1 cellular context compared by ENCODE assay signal in the genomic region with DNA sequence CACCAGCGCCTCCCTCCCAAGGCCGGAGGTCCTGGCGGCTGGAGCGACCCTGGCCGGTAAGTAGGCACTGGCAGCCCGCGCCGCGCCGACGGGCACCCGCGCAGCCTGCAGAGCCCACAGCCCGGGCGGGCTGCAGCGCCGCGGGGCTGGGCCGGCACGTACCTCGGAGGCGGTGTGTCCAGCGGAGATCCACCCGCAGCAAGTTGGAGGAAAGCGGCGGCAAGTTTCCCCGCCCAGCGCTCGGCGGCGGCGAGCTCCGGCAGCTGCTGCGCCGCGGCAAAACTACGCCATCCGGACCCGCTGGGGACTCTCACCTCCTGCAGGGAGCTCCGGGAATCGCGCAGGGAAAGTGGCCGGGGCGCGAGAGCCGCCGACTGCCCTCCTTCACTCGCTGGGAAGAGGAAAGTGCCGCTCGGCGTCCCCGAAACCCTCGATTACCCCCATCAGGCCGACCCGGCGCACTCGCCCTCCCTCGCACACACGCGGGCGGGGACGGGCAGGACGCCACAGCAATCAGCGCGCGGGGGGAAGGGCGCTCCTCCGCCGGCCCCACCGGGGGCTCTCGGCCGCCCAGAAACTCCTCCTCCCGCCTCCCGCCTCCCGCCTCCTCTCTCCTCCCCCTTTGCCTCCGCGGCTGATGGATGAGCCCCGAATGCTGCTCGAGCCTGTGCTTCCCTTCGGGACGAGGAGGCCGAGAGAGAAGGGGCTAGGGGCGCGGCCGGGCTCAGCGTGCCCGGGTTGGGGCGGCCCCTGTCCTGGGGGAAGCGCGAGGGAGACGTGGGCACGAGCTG.
TF ChIP-seq lines count a peak whose summit lies in the region.

A gene (minus strand): TSS at position 436 of the 791 bp plus-strand sequence. CDS start 24,620 bp downstream, outside the sequence.

TF ChIP-seq in HepG2, 621 proteins besides CTCF, POLR2A, EP300 and RAD21 (continued from another document and continues in another):
- TF ChIP-seq TBL1XR1 (IDR thresholded peaks at IDR 0.05; ENCODE audit: borderline replicate concordance, low read length, partially characterized antibody): no peak
- TF ChIP-seq ZSCAN9 (CRISPR knock-in tag; IDR thresholded peaks at IDR 0.05; ENCODE audit: borderline replicate concordance): peak; percentile 51; the same call in 1 of the 2 replicates
- TF ChIP-seq U2AF2 (IDR thresholded peaks at IDR 0.05; ENCODE audit: low read depth, low read length): no peak
- TF ChIP-seq ZNF607 (CRISPR knock-in tag; IDR thresholded peaks at IDR 0.05; ENCODE audit: borderline replicate concordance): no peak; the same call in 1 of the 2 replicates
- peak; percentile 97 for TF ChIP-seq POLR2G (IDR thresholded peaks at IDR 0.05; ENCODE audit: low read depth, low read length)
- TF ChIP-seq ZNF274 (CRISPR knock-in tag; IDR thresholded peaks at IDR 0.05): peak; percentile 58
- TF ChIP-seq ZNF569 (CRISPR knock-in tag; IDR thresholded peaks at IDR 0.05; ENCODE audit: borderline replicate concordance): no peak
- TF ChIP-seq, protein P1, sequence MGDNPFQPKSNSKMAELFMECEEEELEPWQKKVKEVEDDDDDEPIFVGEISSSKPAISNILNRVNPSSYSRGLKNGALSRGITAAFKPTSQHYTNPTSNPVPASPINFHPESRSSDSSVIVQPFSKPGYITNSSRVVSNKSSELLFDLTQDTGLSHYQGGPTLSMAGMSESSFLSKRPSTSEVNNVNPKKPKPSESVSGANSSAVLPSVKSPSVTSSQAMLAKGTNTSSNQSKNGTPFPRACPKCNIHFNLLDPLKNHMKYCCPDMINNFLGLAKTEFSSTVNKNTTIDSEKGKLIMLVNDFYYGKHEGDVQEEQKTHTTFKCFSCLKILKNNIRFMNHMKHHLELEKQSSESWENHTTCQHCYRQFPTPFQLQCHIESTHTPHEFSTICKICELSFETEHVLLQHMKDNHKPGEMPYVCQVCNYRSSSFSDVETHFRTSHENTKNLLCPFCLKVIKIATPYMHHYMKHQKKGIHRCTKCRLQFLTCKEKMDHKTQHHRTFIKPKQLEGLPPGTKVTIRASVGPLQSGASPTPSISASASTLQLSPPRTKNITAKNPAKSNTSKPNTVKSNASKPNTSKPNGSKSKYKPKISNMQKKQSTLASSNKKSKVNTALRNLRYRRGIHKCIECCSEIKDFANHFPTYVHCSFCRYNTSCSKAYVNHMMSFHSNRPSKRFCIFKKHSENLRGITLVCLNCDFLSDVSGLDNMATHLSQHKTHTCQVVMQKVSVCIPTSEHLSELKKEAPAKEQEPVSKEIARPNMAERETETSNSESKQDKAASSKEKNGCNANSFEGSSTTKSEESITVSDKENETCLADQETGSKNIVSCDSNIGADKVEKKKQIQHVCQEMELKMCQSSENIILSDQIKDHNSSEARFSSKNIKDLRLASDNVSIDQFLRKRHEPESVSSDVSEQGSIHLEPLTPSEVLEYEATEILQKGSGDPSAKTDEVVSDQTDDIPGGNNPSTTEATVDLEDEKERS (CRISPR knock-in tag; IDR thresholded peaks at IDR 0.05): peak; percentile 39; the same call in 1 of the 2 replicates
- 0 out of 2 replicates have a peak, but pooled peaks have one; percentile 13 for TF ChIP-seq CEBPG (CRISPR knock-in tag; IDR thresholded peaks at IDR 0.05)
- no peak for TF ChIP-seq ZFYVE20 (CRISPR knock-in tag; IDR thresholded peaks at IDR 0.05; ENCODE audit: borderline replicate concordance, low read depth)
- 0 out of 2 replicates have a peak, but pooled peaks have one; percentile 53 for TF ChIP-seq HMG20A (CRISPR knock-in tag; IDR thresholded peaks at IDR 0.05; ENCODE audit: borderline replicate concordance)
- no peak for TF ChIP-seq NFATC3 (CRISPR knock-in tag; IDR thresholded peaks at IDR 0.05)
- TF ChIP-seq ZC3H4 (CRISPR knock-in tag; IDR thresholded peaks at IDR 0.05; ENCODE audit: borderline replicate concordance): no peak
- TF ChIP-seq, protein P2, sequence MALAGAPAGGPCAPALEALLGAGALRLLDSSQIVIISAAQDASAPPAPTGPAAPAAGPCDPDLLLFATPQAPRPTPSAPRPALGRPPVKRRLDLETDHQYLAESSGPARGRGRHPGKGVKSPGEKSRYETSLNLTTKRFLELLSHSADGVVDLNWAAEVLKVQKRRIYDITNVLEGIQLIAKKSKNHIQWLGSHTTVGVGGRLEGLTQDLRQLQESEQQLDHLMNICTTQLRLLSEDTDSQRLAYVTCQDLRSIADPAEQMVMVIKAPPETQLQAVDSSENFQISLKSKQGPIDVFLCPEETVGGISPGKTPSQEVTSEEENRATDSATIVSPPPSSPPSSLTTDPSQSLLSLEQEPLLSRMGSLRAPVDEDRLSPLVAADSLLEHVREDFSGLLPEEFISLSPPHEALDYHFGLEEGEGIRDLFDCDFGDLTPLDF (CRISPR knock-in tag; IDR thresholded peaks at IDR 0.05): peak; percentile 33; the same call in 1 of the 2 replicates
- TF ChIP-seq, protein P3, sequence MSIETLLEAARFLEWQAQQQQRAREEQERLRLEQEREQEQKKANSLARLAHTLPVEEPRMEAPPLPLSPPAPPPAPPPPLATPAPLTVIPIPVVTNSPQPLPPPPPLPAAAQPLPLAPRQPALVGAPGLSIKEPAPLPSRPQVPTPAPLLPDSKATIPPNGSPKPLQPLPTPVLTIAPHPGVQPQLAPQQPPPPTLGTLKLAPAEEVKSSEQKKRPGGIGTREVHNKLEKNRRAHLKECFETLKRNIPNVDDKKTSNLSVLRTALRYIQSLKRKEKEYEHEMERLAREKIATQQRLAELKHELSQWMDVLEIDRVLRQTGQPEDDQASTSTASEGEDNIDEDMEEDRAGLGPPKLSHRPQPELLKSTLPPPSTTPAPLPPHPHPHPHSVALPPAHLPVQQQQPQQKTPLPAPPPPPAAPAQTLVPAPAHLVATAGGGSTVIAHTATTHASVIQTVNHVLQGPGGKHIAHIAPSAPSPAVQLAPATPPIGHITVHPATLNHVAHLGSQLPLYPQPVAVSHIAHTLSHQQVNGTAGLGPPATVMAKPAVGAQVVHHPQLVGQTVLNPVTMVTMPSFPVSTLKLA (IDR thresholded peaks at IDR 0.05): no peak
- TF ChIP-seq, protein P4, sequence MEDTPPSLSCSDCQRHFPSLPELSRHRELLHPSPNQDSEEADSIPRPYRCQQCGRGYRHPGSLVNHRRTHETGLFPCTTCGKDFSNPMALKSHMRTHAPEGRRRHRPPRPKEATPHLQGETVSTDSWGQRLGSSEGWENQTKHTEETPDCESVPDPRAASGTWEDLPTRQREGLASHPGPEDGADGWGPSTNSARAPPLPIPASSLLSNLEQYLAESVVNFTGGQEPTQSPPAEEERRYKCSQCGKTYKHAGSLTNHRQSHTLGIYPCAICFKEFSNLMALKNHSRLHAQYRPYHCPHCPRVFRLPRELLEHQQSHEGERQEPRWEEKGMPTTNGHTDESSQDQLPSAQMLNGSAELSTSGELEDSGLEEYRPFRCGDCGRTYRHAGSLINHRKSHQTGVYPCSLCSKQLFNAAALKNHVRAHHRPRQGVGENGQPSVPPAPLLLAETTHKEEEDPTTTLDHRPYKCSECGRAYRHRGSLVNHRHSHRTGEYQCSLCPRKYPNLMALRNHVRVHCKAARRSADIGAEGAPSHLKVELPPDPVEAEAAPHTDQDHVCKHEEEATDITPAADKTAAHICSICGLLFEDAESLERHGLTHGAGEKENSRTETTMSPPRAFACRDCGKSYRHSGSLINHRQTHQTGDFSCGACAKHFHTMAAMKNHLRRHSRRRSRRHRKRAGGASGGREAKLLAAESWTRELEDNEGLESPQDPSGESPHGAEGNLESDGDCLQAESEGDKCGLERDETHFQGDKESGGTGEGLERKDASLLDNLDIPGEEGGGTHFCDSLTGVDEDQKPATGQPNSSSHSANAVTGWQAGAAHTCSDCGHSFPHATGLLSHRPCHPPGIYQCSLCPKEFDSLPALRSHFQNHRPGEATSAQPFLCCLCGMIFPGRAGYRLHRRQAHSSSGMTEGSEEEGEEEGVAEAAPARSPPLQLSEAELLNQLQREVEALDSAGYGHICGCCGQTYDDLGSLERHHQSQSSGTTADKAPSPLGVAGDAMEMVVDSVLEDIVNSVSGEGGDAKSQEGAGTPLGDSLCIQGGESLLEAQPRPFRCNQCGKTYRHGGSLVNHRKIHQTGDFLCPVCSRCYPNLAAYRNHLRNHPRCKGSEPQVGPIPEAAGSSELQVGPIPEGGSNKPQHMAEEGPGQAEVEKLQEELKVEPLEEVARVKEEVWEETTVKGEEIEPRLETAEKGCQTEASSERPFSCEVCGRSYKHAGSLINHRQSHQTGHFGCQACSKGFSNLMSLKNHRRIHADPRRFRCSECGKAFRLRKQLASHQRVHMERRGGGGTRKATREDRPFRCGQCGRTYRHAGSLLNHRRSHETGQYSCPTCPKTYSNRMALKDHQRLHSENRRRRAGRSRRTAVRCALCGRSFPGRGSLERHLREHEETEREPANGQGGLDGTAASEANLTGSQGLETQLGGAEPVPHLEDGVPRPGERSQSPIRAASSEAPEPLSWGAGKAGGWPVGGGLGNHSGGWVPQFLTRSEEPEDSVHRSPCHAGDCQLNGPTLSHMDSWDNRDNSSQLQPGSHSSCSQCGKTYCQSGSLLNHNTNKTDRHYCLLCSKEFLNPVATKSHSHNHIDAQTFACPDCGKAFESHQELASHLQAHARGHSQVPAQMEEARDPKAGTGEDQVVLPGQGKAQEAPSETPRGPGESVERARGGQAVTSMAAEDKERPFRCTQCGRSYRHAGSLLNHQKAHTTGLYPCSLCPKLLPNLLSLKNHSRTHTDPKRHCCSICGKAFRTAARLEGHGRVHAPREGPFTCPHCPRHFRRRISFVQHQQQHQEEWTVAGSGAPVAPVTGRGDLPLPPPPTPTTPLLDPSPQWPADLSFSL (CRISPR knock-in tag; IDR thresholded peaks at IDR 0.05): no peak
- TF ChIP-seq SAP130 (CRISPR knock-in tag; IDR thresholded peaks at IDR 0.05; ENCODE audit: low read depth): peak; percentile 89
- TF ChIP-seq RARA (CRISPR knock-in tag; IDR thresholded peaks at IDR 0.05): peak; percentile 52
- TF ChIP-seq ZNF850 (CRISPR knock-in tag; conservative IDR thresholded peaks at IDR 0.05): no peak
- TF ChIP-seq RNF2 (conservative IDR thresholded peaks at IDR 0.05; ENCODE audit: low read depth): peak; percentile 54; the same call in 1 of the 2 replicates
- no peak for TF ChIP-seq RBM22 (optimal IDR thresholded peaks at IDR 0.05; ENCODE audit: low read length)
- no peak for TF ChIP-seq MATR3 (CRISPR knock-in tag; IDR thresholded peaks at IDR 0.05)
- no peak for TF ChIP-seq SRF (IDR thresholded peaks at IDR 0.05; ENCODE audit: low read depth, low read length)
- TF ChIP-seq RBM39 (IDR thresholded peaks at IDR 0.05; ENCODE audit: low read depth, low read length, poor library complexity, severe bottlenecking): peak; percentile 95
- TF ChIP-seq, protein P5, sequence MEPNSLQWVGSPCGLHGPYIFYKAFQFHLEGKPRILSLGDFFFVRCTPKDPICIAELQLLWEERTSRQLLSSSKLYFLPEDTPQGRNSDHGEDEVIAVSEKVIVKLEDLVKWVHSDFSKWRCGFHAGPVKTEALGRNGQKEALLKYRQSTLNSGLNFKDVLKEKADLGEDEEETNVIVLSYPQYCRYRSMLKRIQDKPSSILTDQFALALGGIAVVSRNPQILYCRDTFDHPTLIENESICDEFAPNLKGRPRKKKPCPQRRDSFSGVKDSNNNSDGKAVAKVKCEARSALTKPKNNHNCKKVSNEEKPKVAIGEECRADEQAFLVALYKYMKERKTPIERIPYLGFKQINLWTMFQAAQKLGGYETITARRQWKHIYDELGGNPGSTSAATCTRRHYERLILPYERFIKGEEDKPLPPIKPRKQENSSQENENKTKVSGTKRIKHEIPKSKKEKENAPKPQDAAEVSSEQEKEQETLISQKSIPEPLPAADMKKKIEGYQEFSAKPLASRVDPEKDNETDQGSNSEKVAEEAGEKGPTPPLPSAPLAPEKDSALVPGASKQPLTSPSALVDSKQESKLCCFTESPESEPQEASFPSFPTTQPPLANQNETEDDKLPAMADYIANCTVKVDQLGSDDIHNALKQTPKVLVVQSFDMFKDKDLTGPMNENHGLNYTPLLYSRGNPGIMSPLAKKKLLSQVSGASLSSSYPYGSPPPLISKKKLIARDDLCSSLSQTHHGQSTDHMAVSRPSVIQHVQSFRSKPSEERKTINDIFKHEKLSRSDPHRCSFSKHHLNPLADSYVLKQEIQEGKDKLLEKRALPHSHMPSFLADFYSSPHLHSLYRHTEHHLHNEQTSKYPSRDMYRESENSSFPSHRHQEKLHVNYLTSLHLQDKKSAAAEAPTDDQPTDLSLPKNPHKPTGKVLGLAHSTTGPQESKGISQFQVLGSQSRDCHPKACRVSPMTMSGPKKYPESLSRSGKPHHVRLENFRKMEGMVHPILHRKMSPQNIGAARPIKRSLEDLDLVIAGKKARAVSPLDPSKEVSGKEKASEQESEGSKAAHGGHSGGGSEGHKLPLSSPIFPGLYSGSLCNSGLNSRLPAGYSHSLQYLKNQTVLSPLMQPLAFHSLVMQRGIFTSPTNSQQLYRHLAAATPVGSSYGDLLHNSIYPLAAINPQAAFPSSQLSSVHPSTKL (CRISPR knock-in tag; IDR thresholded peaks at IDR 0.05): peak; percentile 72
- TF ChIP-seq, protein P6, sequence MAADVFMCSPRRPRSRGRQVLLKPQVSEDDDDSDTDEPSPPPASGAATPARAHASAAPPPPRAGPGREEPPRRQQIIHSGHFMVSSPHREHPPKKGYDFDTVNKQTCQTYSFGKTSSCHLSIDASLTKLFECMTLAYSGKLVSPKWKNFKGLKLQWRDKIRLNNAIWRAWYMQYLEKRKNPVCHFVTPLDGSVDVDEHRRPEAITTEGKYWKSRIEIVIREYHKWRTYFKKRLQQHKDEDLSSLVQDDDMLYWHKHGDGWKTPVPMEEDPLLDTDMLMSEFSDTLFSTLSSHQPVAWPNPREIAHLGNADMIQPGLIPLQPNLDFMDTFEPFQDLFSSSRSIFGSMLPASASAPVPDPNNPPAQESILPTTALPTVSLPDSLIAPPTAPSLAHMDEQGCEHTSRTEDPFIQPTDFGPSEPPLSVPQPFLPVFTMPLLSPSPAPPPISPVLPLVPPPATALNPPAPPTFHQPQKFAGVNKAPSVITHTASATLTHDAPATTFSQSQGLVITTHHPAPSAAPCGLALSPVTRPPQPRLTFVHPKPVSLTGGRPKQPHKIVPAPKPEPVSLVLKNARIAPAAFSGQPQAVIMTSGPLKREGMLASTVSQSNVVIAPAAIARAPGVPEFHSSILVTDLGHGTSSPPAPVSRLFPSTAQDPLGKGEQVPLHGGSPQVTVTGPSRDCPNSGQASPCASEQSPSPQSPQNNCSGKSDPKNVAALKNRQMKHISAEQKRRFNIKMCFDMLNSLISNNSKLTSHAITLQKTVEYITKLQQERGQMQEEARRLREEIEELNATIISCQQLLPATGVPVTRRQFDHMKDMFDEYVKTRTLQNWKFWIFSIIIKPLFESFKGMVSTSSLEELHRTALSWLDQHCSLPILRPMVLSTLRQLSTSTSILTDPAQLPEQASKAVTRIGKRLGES (CRISPR knock-in tag; IDR thresholded peaks at IDR 0.05; ENCODE audit: borderline replicate concordance): no peak
- no peak for TF ChIP-seq NFIB (CRISPR knock-in tag; IDR thresholded peaks at IDR 0.05; ENCODE audit: borderline replicate concordance)
- peak; percentile 75 for TF ChIP-seq ATF7-NPFF (CRISPR knock-in tag; IDR thresholded peaks at IDR 0.05; ENCODE audit: low read depth)
- TF ChIP-seq ZNF230 (CRISPR knock-in tag; IDR thresholded peaks at IDR 0.05): no peak
- no peak for TF ChIP-seq MIER2 (CRISPR knock-in tag; IDR thresholded peaks at IDR 0.05)
